In the genomic region with DNA sequence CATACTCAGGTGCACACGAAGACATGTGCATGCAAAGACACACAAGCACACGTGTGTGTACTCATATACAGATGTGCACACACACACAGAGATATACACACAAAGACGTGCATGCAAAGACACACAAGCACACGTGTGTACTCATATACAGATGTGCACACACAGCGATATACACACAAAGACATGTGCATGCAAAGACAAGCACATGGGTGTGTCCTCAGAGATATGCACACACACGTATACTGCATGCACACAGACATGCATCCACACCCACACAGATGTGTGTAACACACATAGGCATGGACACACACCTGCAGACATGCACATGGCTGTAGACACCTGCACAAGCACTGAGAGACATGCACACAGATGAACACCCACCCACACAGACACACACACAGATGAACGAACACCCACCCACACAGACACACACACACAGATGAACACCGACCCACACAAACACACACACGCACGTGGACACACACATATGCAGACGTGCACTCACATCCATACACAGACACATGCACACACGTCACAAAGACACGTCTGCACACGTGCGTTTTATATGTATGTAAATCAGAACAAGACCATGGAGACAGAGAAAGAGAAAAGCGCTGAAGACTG, we compare ENCODE assay signal across 2 cellular contexts.
A peak's percentile ranks its signal among the peaks of the same experiment; 100 is the strongest.
TF ChIP-seq lines count a peak whose summit lies in the region.

No MANE protein-coding gene starts in this region.

TF ChIP-seq in HepG2, 621 proteins besides CTCF, POLR2A, EP300 and RAD21:
- TF ChIP-seq KDM4B (CRISPR knock-in tag; IDR thresholded peaks at IDR 0.05), result no peak
- TF ChIP-seq, protein P1, sequence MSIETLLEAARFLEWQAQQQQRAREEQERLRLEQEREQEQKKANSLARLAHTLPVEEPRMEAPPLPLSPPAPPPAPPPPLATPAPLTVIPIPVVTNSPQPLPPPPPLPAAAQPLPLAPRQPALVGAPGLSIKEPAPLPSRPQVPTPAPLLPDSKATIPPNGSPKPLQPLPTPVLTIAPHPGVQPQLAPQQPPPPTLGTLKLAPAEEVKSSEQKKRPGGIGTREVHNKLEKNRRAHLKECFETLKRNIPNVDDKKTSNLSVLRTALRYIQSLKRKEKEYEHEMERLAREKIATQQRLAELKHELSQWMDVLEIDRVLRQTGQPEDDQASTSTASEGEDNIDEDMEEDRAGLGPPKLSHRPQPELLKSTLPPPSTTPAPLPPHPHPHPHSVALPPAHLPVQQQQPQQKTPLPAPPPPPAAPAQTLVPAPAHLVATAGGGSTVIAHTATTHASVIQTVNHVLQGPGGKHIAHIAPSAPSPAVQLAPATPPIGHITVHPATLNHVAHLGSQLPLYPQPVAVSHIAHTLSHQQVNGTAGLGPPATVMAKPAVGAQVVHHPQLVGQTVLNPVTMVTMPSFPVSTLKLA (IDR thresholded peaks at IDR 0.05), result peak; percentile 94

TF ChIP-seq in K562, 482 proteins besides CTCF, POLR2A, EP300 and RAD21:
- TF ChIP-seq, protein P2, sequence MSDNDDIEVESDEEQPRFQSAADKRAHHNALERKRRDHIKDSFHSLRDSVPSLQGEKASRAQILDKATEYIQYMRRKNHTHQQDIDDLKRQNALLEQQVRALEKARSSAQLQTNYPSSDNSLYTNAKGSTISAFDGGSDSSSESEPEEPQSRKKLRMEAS (CRISPR knock-in tag; IDR thresholded peaks at IDR 0.05), result 0 out of 2 replicates have a peak, but pooled peaks have one; percentile 16
- TF ChIP-seq, protein P3, sequence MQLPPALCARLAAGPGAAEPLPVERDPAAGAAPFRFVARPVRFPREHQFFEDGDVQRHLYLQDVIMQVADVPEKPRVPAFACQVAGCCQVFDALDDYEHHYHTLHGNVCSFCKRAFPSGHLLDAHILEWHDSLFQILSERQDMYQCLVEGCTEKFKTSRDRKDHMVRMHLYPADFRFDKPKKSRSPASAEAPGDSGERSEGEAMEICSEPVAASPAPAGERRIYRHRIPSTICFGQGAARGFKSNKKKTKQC (CRISPR knock-in tag; IDR thresholded peaks at IDR 0.05), result no peak
- peak in 1 of 2 experiments; percentile 46; a peak in 1 of 4 replicates for TF ChIP-seq KDM1A (IDR thresholded peaks at IDR 0.05)
